Comparison of ENCODE assay signal across 1 cellular context in the genomic region with DNA sequence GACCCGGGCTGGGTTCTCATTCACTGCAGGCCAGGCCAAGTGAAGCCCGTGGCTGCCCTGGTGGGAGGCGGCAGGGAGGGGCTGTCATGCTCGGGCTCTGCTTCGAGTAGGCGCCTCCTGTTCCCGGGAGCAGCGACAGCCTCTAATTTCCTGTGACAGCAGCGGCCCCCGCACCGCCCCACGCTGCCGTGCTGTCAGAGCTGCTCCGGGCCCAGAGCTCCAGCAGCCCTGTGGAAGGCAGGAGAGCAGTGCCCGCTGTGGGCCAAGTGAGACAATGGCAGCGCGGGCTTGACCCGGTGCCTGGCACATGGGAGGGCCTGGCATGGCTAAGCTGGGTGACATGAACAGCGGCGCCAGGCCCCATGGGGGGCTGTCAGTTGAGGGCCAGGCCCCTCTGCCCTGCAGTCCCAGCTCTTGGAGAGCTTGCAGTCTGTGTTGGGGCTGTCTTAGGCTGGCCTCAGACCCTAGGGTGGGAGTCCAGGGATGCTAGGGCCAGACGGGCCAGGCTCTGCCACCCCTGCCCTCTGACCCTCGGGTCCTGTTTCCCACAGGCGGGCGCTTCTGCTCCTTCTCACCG.
TF ChIP-seq lines count a peak whose summit lies in the region.

No MANE protein-coding gene starts in this region.

TF ChIP-seq in K562, 482 proteins besides CTCF, POLR2A, EP300 and RAD21:
- TF ChIP-seq, protein P1, sequence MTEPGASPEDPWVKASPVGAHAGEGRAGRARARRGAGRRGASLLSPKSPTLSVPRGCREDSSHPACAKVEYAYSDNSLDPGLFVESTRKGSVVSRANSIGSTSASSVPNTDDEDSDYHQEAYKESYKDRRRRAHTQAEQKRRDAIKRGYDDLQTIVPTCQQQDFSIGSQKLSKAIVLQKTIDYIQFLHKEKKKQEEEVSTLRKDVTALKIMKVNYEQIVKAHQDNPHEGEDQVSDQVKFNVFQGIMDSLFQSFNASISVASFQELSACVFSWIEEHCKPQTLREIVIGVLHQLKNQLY (CRISPR knock-in tag; conservative IDR thresholded peaks at IDR 0.05): no peak
- TF ChIP-seq, protein P2, sequence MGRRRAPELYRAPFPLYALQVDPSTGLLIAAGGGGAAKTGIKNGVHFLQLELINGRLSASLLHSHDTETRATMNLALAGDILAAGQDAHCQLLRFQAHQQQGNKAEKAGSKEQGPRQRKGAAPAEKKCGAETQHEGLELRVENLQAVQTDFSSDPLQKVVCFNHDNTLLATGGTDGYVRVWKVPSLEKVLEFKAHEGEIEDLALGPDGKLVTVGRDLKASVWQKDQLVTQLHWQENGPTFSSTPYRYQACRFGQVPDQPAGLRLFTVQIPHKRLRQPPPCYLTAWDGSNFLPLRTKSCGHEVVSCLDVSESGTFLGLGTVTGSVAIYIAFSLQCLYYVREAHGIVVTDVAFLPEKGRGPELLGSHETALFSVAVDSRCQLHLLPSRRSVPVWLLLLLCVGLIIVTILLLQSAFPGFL (CRISPR knock-in tag; IDR thresholded peaks at IDR 0.05): no peak
- TF ChIP-seq ESRRA (IDR thresholded peaks at IDR 0.05; ENCODE audit: borderline replicate concordance, low read depth) (no peak), L3MBTL2 (IDR thresholded peaks at IDR 0.05) (no peak), RBFOX2 (IDR thresholded peaks at IDR 0.05; ENCODE audit: low read depth, low read length) (peak; percentile 16; the same call in 1 of the 2 replicates), TAL1 (IDR thresholded peaks at IDR 0.05) (no peak), ZNF445 (CRISPR knock-in tag; IDR thresholded peaks at IDR 0.05; ENCODE audit: low read depth) (no peak)
